Comparison of ENCODE assay signal across 8 cellular contexts in genomic region chr14:21269252-21270046, GRCh38. TPM values are rescaled to one million over a fixed set of nuclear protein-coding genes. Genes with fewer than 3 reads are reported as not detected.
DNase-seq lines count a peak whose midpoint lies in the region; ATAC-seq, FAIRE-seq and TF ChIP-seq lines count a peak whose summit lies in the region.

HNRNPC (minus strand) TSS chr14:21269442; CDS start chr14:21234193, 35,249 bp downstream.

- peak; percentile 90 for ATAC-seq in GM19043 (IDR thresholded peaks at IDR 0.05; ENCODE audit: low read depth, unreplicated experiment)
- ATAC-seq in HG03378 (IDR thresholded peaks at IDR 0.05; ENCODE audit: unreplicated experiment): peak; percentile 91

- TF ChIP-seq CTCF in AG10803 (conservative IDR thresholded peaks at IDR 0.05; ENCODE audit: low read length): no peak

- peak; percentile 100 for FAIRE-seq in islet of Langerhans (lab: Jason Lieb, UNC)

- DNase-seq in AG10803 (ENCODE audit: low read depth): peak; percentile 100
- peak; percentile 100 for DNase-seq in NCI-H460 (ENCODE audit: extremely low read depth, low read depth)
- DNase-seq in activated CD4-positive, CD25-positive, alpha-beta regulatory T cell treated with anti-CD3 and anti-CD28 coated beads, Interleukin-2, amount 50 U/mL, for 72 hours: peak; percentile 100
- DNase-seq in cerebellar nuclear complex (lab: John Stamatoyannopoulos, UW): peak; percentile 87 to 98
- DNase-seq in stimulated activated CD4-positive, alpha-beta T cell treated with anti-CD3 and anti-CD28 coated beads, Interleukin-12 subunit alpha, Interleukin-12 subunit beta, amount 100 ng/mL, for 4 hours: peak; percentile 100

- peak within 1 kb of the TSS; percentile 100 for H3K4me3 ChIP-seq in AG10803 (ENCODE audit: low read length)

RNA-seq across cellular contexts. Expression of gene HNRNPC, which starts in this region (rescaled TPM):
- total RNA-seq in NCI-H460 (2014; rRNA removed; shearing (Covaris generic)): 1,048 and 1,119 TPM in 2 replicates
- 698 and 876 TPM in 2 replicates for polyA plus RNA-seq in NCI-H460 (2014; cell fraction: nucleus; rRNA removed)

Comparison
In these comparisons a context has a peak if more than half of its experiments do, and no peak if none do; other contexts are left out.
1. Peak in every context shown above with its lines: DNase-seq, ATAC-seq and H3K4me3 ChIP-seq.